8 cellular contexts compared by ENCODE assay signal in genomic region chr6:100880149-100880900, GRCh38. TPM values are rescaled to one million over a fixed set of nuclear protein-coding genes. Genes with fewer than 3 reads are reported as not detected.
DNase-seq lines count a peak whose midpoint lies in the region; ATAC-seq and TF ChIP-seq lines count a peak whose summit lies in the region.

No MANE protein-coding gene starts in this region.

- peaks cover 27% of the 10 kb centered on the region for H3K4me1 ChIP-seq in DOHH2 (ENCODE audit: control insufficient read depth, low read length)
- H3K4me1 ChIP-seq in aorta (ENCODE audit: control insufficient read depth in 1 of 2, insufficient read depth in 2 of 2, low read length in 2 of 2) = peaks cover 0 to 5% of the 10 kb centered on the region in 2 donors

- H3K27ac Mint-ChIP-seq in brain = peak overlapping the region; percentile 85 to 99 (median 97)
- H3K27ac Mint-ChIP-seq in memory B cell = peak overlapping the region; percentile 98

- H3K4me2 ChIP-seq in DOHH2 (ENCODE audit: low read length) = peak overlapping the region; percentile 88

- H3K36me3 Mint-ChIP-seq in brain = peaks cover 8% of the 10 kb centered on the region
- peaks cover 5% of the 10 kb centered on the region for H3K36me3 Mint-ChIP-seq in memory B cell

- H3K4me1 Mint-ChIP-seq in brain = peaks cover 61% of the 10 kb centered on the region
- peaks cover 22% of the 10 kb centered on the region for H3K4me1 Mint-ChIP-seq in memory B cell

- H3K27me3 ChIP-seq in DOHH2 (ENCODE audit: control insufficient read depth, low read length) (no peaks in the 10 kb centered on the region), aorta (ENCODE audit: control insufficient read depth in 1 of 2, insufficient read depth in 2 of 2, low read length in 1 of 2) (no peaks in the 10 kb centered on the region)

- peak overlapping the region; percentile 99 for H3K4me3 ChIP-seq in DOHH2 (ENCODE audit: low read length)
- H3K4me3 ChIP-seq in aorta (ENCODE audit: low read length in 2 of 2) = peak overlapping the region; percentile 79 to 83

- ATAC-seq in memory B cell (ENCODE audit: low read depth) (no peak), aorta (ENCODE audit: low FRiP score) (no peak), HG02610 (IDR thresholded peaks at IDR 0.05; ENCODE audit: unreplicated experiment) (no peak)

- no peaks in the 10 kb centered on the region for H3K9me3 Mint-ChIP-seq in brain
- H3K9me3 Mint-ChIP-seq in memory B cell = no peaks in the 10 kb centered on the region

- peak overlapping the region; percentile 99 to 100 (median 99) for H3K4me3 Mint-ChIP-seq in brain
- H3K4me3 Mint-ChIP-seq in memory B cell = peak overlapping the region; percentile 100

- 2% methylated on average over 9 of the region's 9 CpGs for WGBS in aorta, 2 donors

- H3K27me3 Mint-ChIP-seq in brain = peaks cover 7% of the 10 kb centered on the region
- no peaks in the 10 kb centered on the region for H3K27me3 Mint-ChIP-seq in memory B cell

- no peaks in the 10 kb centered on the region for H3K9me2 ChIP-seq in DOHH2 (replicated peaks; ENCODE audit: control insufficient read depth, low read length)

- H4K20me1 ChIP-seq in DOHH2 (ENCODE audit: control insufficient read depth, insufficient read depth, low read depth, low read length) = no peaks in the 10 kb centered on the region

- peak; percentile 1 for DNase-seq in LoVo (ENCODE audit: low spot score)
- no peak for DNase-seq in memory B cell (ENCODE audit: low spot score in 2 of 2)
- DNase-seq in aorta = no peak
- no peak for DNase-seq in NCI-H1436 (lab: John Stamatoyannopoulos, UW)
- DNase-seq in activated gamma-delta T cell treated with Interleukin-2 at 50 U/mL for 16 hours = no peak

- intact Hi-C loops in aorta (cut with DNase I) = no loop called here

- H3K27ac ChIP-seq in DOHH2 (ENCODE audit: low read depth, low read length) (peak overlapping the region; percentile 54), aorta (ENCODE audit: low read depth in 1 of 2, low read length in 2 of 2) (peak overlapping the region in 1 of 2 donors; percentile 34)

- no peak for TF ChIP-seq CTCF in DOHH2 (IDR thresholded peaks at IDR 0.05; ENCODE audit: low read depth, low read length, poor library complexity, severe bottlenecking)
- TF ChIP-seq CTCF in brain (conservative IDR thresholded peaks at IDR 0.05) = no peak

- H3K36me3 ChIP-seq in DOHH2 (ENCODE audit: control insufficient read depth, low read length) (peaks cover 40% of the 10 kb centered on the region), aorta (ENCODE audit: control insufficient read depth in 1 of 2, insufficient read depth in 2 of 2, low read length in 1 of 2) (no peaks in the 10 kb centered on the region)

- no peaks in the 10 kb centered on the region for H3F3A ChIP-seq in DOHH2 (ENCODE audit: control insufficient read depth, insufficient read depth)

- H3K9me3 ChIP-seq in DOHH2 (ENCODE audit: control insufficient read depth, insufficient read depth, low read length) (peaks cover 2% of the 10 kb centered on the region; the same call in 1 of the 2 replicates), aorta (ENCODE audit: control insufficient read depth, low read length) (no peaks in the 10 kb centered on the region)

- H3K79me2 ChIP-seq in DOHH2 (ENCODE audit: control insufficient read depth, low read length) = peaks cover 71% of the 10 kb centered on the region

RNA-seq across cellular contexts. Expression of gene ASCC3, which starts 0.8 kb away (rescaled TPM):
- 6.7 TPM for polyA plus RNA-seq in brain (ENCODE audit: insufficient read depth, low read depth, low replicate concordance)
- total RNA-seq in aorta = 10 to 100 TPM; 46.3 to 46.9 TPM
- polyA plus RNA-seq in aorta = 1 to 10 TPM; 3.5 to 7.4 TPM
